ENCODE assay signal across 28 cellular contexts in the genomic region with DNA sequence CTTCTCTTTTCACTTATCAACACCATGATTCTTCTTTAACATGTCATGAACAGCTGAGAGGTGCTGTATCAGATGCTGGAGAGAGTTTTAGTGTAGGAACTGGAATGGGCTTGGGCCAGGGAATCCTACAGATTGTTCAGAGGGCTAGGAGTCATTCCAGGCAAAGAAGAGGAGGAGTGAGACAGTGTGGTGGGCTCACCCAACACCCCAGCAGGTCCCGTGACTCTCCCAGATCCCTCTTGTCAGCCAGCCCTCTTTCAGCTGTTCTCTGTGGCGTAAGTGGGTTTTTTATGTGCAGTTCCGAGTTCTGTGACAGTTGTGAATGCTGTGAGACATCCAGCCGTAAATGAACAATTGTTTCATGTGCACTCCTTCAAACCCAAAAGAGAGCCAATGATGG. TPM values are rescaled to one million over a fixed set of nuclear protein-coding genes. Genes with fewer than 3 reads are reported as not detected.
DNase-seq lines count a peak whose midpoint lies in the region; FAIRE-seq and TF ChIP-seq lines count a peak whose summit lies in the region.
"Had no signal": no experiment of that assay in that cellular context is flagged by ENCODE, and none has a peak within 500 bp of the region (broad histone marks: within the 10 kb centered on the region; RNA-seq: fewer than 3 reads in every experiment).

No MANE protein-coding gene starts in this region.

- H3F3A ChIP-seq in GM23248 (ENCODE audit: insufficient read depth), result no peaks in the 10 kb centered on the region

- no peak overlapping the region for H3K4me2 ChIP-seq in GM23248 (ENCODE audit: unreplicated experiment)

- no peaks in the 10 kb centered on the region for H3K79me2 ChIP-seq in GM23248 (ENCODE audit: insufficient read depth)

- no peak overlapping the region for H3K9ac ChIP-seq in GM23248

- H3K36me3 Mint-ChIP-seq in osteocyte (ENCODE audit: unreplicated experiment) (no peaks in the 10 kb centered on the region), mesothelial cell of epicardium (no peaks in the 10 kb centered on the region)
- H3K36me3 Mint-ChIP-seq in CD8-positive, alpha-beta memory T cell, result no peaks in the 10 kb centered on the region
- H3K36me3 Mint-ChIP-seq: brain; CD4-positive, alpha-beta memory T cell; naive thymus-derived CD8-positive, alpha-beta T cell; stimulated activated naive B cell treated with anti-CD40 and anti-IgM and Interleukin-4, amounts not matched to agents 10 μg/mL and 1 μg/mL and 100 μg/mL, for 72 hours had no signal

- H3K4me1 ChIP-seq in GM23248 (ENCODE audit: insufficient read depth), result peaks cover 7% of the 10 kb centered on the region; the same call in 1 of the 2 replicates
- no peaks in the 10 kb centered on the region for H3K4me1 ChIP-seq in CD8-positive, alpha-beta memory T cell (ENCODE audit: insufficient read depth, low read length)
- H3K4me1 ChIP-seq: esophagus muscularis mucosa, prostate gland had no signal

- H3K27me3 Mint-ChIP-seq in osteocyte (ENCODE audit: unreplicated experiment) (peaks cover 6% of the 10 kb centered on the region), mesothelial cell of epicardium (ENCODE audit: low read depth) (peaks cover 2% of the 10 kb centered on the region)
- H3K27me3 Mint-ChIP-seq in CD8-positive, alpha-beta memory T cell, result peaks cover 2 to 53% of the 10 kb centered on the region in 2 donors

- TF ChIP-seq POLR2A in GM12892 (IDR thresholded peaks at IDR 0.05; ENCODE audit: low read depth, low read length), result no peak

- H3K9me3 ChIP-seq in GM23248 (ENCODE audit: low read depth), result no peaks in the 10 kb centered on the region
- H3K9me3 ChIP-seq in CD8-positive, alpha-beta memory T cell (ENCODE audit: low read length), result no peaks in the 10 kb centered on the region
- H3K9me3 ChIP-seq: esophagus muscularis mucosa, prostate gland, testis had no signal

- no peak overlapping the region for H3K4me3 Mint-ChIP-seq in osteocyte (ENCODE audit: unreplicated experiment)
- H3K4me3 Mint-ChIP-seq in mesothelial cell of epicardium, result no peak overlapping the region
- no peak overlapping the region for H3K4me3 Mint-ChIP-seq in CD8-positive, alpha-beta memory T cell
- H3K4me3 Mint-ChIP-seq: CD4-positive, alpha-beta memory T cell; effector memory CD8-positive, alpha-beta T cell; naive thymus-derived CD8-positive, alpha-beta T cell; stimulated activated naive B cell treated with anti-CD40 and anti-IgM and Interleukin-4, amounts not matched to agents 10 μg/mL and 1 μg/mL and 100 μg/mL, for 72 hours had no signal

- H3K4me3 ChIP-seq in GM23248 (peak overlapping the region; percentile 50; the same call in 1 of the 2 replicates), coronary artery (peak overlapping the region; percentile 60)
- no peak overlapping the region for H3K4me3 ChIP-seq in CD8-positive, alpha-beta memory T cell (ENCODE audit: low read length)
- H3K4me3 ChIP-seq: prostate gland, testis had no signal

- H2AFZ ChIP-seq in GM23248, result peak overlapping the region; percentile 57

- FAIRE-seq in GM12892 (lab: Jason Lieb, UNC), result no peak
- FAIRE-seq: HTR-8/SVneo, keratinocyte, RCC 7860, small intestine had no signal

- H3K27me3 ChIP-seq in GM23248 (replicated peaks; ENCODE audit: insufficient read depth), result no peaks in the 10 kb centered on the region
- H3K27me3 ChIP-seq in CD8-positive, alpha-beta memory T cell (ENCODE audit: insufficient read depth, low read length, poor library complexity, severe bottlenecking), result no peaks in the 10 kb centered on the region
- H3K27me3 ChIP-seq: esophagus muscularis mucosa, testis had no signal

- H3K9me2 ChIP-seq in GM23248 (ENCODE audit: insufficient read depth), result no peaks in the 10 kb centered on the region

- H3K4me1 Mint-ChIP-seq in osteocyte (ENCODE audit: unreplicated experiment) (peaks cover 46% of the 10 kb centered on the region), mesothelial cell of epicardium (peaks cover 14% of the 10 kb centered on the region)
- H3K4me1 Mint-ChIP-seq in CD8-positive, alpha-beta memory T cell, result no peaks in the 10 kb centered on the region
- H3K4me1 Mint-ChIP-seq: naive thymus-derived CD8-positive, alpha-beta T cell; stimulated activated naive B cell treated with anti-CD40 and anti-IgM and Interleukin-4, amounts not matched to agents 10 μg/mL and 1 μg/mL and 100 μg/mL, for 72 hours had no signal

- no peak overlapping the region for H3K27ac ChIP-seq in GM23248
- H3K27ac ChIP-seq in coronary artery, result peak overlapping the region; percentile 66 to 74
- H3K27ac ChIP-seq in CD8-positive, alpha-beta memory T cell (ENCODE audit: low read depth, low read length), result no peak overlapping the region
- H3K27ac ChIP-seq: esophagus muscularis mucosa, prostate gland, testis had no signal

- TF ChIP-seq CTCF in coronary artery (IDR thresholded peaks at IDR 0.05) (no peak), osteocyte (IDR thresholded peaks at IDR 0.05) (no peak), mesothelial cell of epicardium (IDR thresholded peaks at IDR 0.05; ENCODE audit: unreplicated experiment) (no peak)

- DNase-seq in GM23248 (no peak), LHCN-M2 (ENCODE audit: low read depth) (peak; percentile 79), coronary artery (ENCODE audit: low spot score) (no peak), osteocyte (ENCODE audit: extremely low spot score, unreplicated experiment) (no peak), mesothelial cell of epicardium (ENCODE audit: low spot score in 2 of 2, unreplicated experiment in 2 of 2) (no peak), GM12892 (ENCODE audit: insufficient read length) (no peak)
- no peak for DNase-seq in activated CD4-positive, alpha-beta T cell treated with anti-CD3 and anti-CD28 coated beads, Interleukin-2, amount 50 U/mL, for 1 hour
- DNase-seq in CD8-positive, alpha-beta memory T cell, result no peak
- DNase-seq: activated CD4-positive, CD25-positive, alpha-beta regulatory T cell treated with anti-CD3 and anti-CD28 coated beads, Interleukin-2, amount 50 U/mL, for 72 hours; activated T-cell treated with anti-CD3 and anti-CD28 coated beads, Interleukin-2, amount 50 U/mL, for 1 hour; CD4-positive, alpha-beta memory T cell; DMS53; effector memory CD8-positive, alpha-beta T cell; GDM1; mesenchymal stem cell; naive thymus-derived CD8-positive, alpha-beta T cell; NCI-H1417; NCI-H446; small intestine; stimulated activated naive B cell treated with anti-CD40 and anti-IgM and Interleukin-4, amounts not matched to agents 10 μg/mL and 1 μg/mL and 100 μg/mL, for 72 hours; T-helper 9 cell; testis had no signal

- 30 to 31% methylated on average over 4 of the region's 4 CpGs for WGBS in GM23248 (ENCODE audit: low coverage in 1 of 2, low lambda C conversion rate in 2 of 2, missing lambda C conversion rate in 2 of 2), 2 experiments

- in situ Hi-C loops in GM23248 (cut with MboI), result no loop called here

- H3K9me3 Mint-ChIP-seq in osteocyte (ENCODE audit: unreplicated experiment) (no peaks in the 10 kb centered on the region), mesothelial cell of epicardium (no peaks in the 10 kb centered on the region)
- H3K9me3 Mint-ChIP-seq in CD8-positive, alpha-beta memory T cell, result no peaks in the 10 kb centered on the region
- H3K9me3 Mint-ChIP-seq: brain; CD4-positive, alpha-beta memory T cell; effector memory CD8-positive, alpha-beta T cell; naive thymus-derived CD8-positive, alpha-beta T cell; stimulated activated naive B cell treated with anti-CD40 and anti-IgM and Interleukin-4, amounts not matched to agents 10 μg/mL and 1 μg/mL and 100 μg/mL, for 72 hours had no signal

- H4K20me1 ChIP-seq in GM23248 (ENCODE audit: insufficient read depth), result no peaks in the 10 kb centered on the region

- POLR2A ChIA-PET in CD8-positive, alpha-beta memory T cell (lab: Charles Lee), result no interaction called here

- H3K27ac Mint-ChIP-seq in osteocyte (ENCODE audit: unreplicated experiment) (peak overlapping the region; percentile 68), mesothelial cell of epicardium (no peak overlapping the region)
- H3K27ac Mint-ChIP-seq in CD8-positive, alpha-beta memory T cell, result no peak overlapping the region
- H3K27ac Mint-ChIP-seq: CD4-positive, alpha-beta memory T cell; effector memory CD8-positive, alpha-beta T cell; naive thymus-derived CD8-positive, alpha-beta T cell; stimulated activated naive B cell treated with anti-CD40 and anti-IgM and Interleukin-4, amounts not matched to agents 10 μg/mL and 1 μg/mL and 100 μg/mL, for 72 hours had no signal

- H3K36me3 ChIP-seq in GM23248 (ENCODE audit: low read depth), result no peaks in the 10 kb centered on the region
- no peaks in the 10 kb centered on the region for H3K36me3 ChIP-seq in CD8-positive, alpha-beta memory T cell (ENCODE audit: insufficient read depth, low read length)
- H3K36me3 ChIP-seq: esophagus muscularis mucosa, prostate gland had no signal

- CTCF ChIA-PET in CD8-positive, alpha-beta memory T cell (lab: Charles Lee), result no interaction called here

RNA-seq across cellular contexts. Expression of a gene that starts 31.4 kb away (rescaled TPM):
- 2.4 and 3.0 TPM in 2 replicates for total RNA-seq in GM23248 (2014; rRNA removed; shearing (Covaris generic))
- polyA plus RNA-seq in GM23248 (2016; fragmentation: Nextera tagmentation; extraction: Ambion mirVana), result 2.9 and 3.3 TPM in 2 replicates
- total RNA-seq in LHCN-M2 (2014; rRNA removed) (8.6 and 8.8 TPM in 2 replicates), osteocyte (10.1 and 10.7 TPM in 2 replicates), mesothelial cell of epicardium (14.9 to 15.7 TPM (median 15.0 TPM) in 3 replicates)
- 1.3 TPM for polyA plus RNA-seq in LHCN-M2 (2012)
- 1 to 10 TPM; 5.5 to 6.0 TPM for total RNA-seq in CD8-positive, alpha-beta memory T cell
- polyA plus RNA-seq in CD8-positive, alpha-beta memory T cell, result 5.6 TPM
- 4.8 TPM for polyA plus RNA-seq in GM12892 (2012; ENCODE audit: missing spikeins)

Comparison
In these comparisons a context has a peak if more than half of its experiments do, and no peak if none do; other contexts are left out.
1. H3K27ac ChIP-seq: peak in coronary artery (2 of 2); none in GM23248 (single experiment) and CD8-positive, alpha-beta memory T cell (single experiment).